8 cellular contexts compared by ENCODE assay signal in the genomic region with DNA sequence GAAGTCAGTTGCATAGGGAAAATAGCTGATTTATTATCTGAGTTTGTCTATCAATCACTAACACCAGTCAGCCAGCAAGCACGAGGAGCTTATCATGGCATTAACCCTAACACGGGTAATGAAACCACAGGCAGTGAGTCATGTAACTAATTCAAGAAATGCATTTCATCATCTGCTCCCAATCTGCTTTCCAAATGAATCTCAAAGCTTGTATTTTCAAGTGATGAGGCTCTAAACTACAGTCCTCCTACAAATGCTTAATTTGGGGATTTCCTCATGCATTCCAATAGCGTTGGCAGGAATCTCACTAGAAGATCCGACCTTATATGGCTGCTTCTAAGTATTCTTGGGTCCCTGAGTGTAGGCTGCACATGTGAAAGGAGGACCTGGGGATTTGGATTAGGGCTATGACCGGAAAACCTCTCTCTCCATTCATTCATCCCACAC.
A peak's percentile ranks its signal among the peaks of the same experiment; 100 is the strongest.
DNase-seq lines count a peak whose midpoint lies in the region; ATAC-seq and TF ChIP-seq lines count a peak whose summit lies in the region.

No MANE protein-coding gene starts in this region.

- H3K9me3 Mint-ChIP-seq in GM23338 = no peaks in the 10 kb centered on the region

- H3K4me3 Mint-ChIP-seq in GM23338 = no peak overlapping the region

- H3F3A ChIP-seq in GM23338 (replicated peaks; ENCODE audit: low read depth) = no peaks in the 10 kb centered on the region

- peak; percentile 73 for ATAC-seq in GM23338
- ATAC-seq in left cardiac atrium = peak; percentile 73 to 94

- no peak overlapping the region; the same call in 1 of the 2 replicates for H3K27ac Mint-ChIP-seq in GM23338

- no peaks in the 10 kb centered on the region for H3K4me1 ChIP-seq in GM23338 (ENCODE audit: insufficient read depth)
- peaks cover 42% of the 10 kb centered on the region for H3K4me1 ChIP-seq in SJCRH30

- H3K9me3 ChIP-seq in SJCRH30 (replicated peaks) = no peaks in the 10 kb centered on the region

- intact Hi-C loops in left cardiac atrium (cut with DNase I) = no loop called here

- H2AFZ ChIP-seq in GM23338 = no peak overlapping the region

- H4K20me1 ChIP-seq in GM23338 (replicated peaks; ENCODE audit: insufficient read depth) = no peaks in the 10 kb centered on the region

- DNase-seq in AG09319 (ENCODE audit: extremely low read depth, low read depth) = peak; percentile 85
- DNase-seq in GM23338 (ENCODE audit: low spot score) = peak; percentile 38
- DNase-seq in SJCRH30 = peak; percentile 24 to 57
- no peak for DNase-seq in left cardiac atrium
- DNase-seq in NK-92 treated with Interleukin-12 subunit alpha and Interleukin-12 subunit beta, amount 100 ng/mL, for 24 hours (lab: John Stamatoyannopoulos, UW) = no peak
- DNase-seq in NCI-H526 (lab: John Stamatoyannopoulos, UW) = no peak
- no peak for DNase-seq in GOT3 (lab: John Stamatoyannopoulos, UW)
- no peak for DNase-seq in iPS-NIHi7 (ENCODE audit: extremely low spot score)

- no peaks in the 10 kb centered on the region for H3K36me3 ChIP-seq in GM23338 (ENCODE audit: insufficient read depth)
- H3K36me3 ChIP-seq in SJCRH30 = no peaks in the 10 kb centered on the region

- H3K27me3 ChIP-seq in GM23338 (ENCODE audit: insufficient read depth) = no peaks in the 10 kb centered on the region
- H3K27me3 ChIP-seq in SJCRH30 = no peaks in the 10 kb centered on the region

- no peaks in the 10 kb centered on the region for H3K27me3 Mint-ChIP-seq in GM23338 (ENCODE audit: insufficient read depth, low read depth, poor library complexity)

- peaks cover 3% of the 10 kb centered on the region; the same call in 1 of the 2 replicates for H3K9me2 ChIP-seq in GM23338 (ENCODE audit: insufficient read depth)

- no peaks in the 10 kb centered on the region for H3K79me2 ChIP-seq in GM23338 (replicated peaks; ENCODE audit: insufficient read depth)

- TF ChIP-seq CTCF in AG09319 (IDR thresholded peaks at IDR 0.05; ENCODE audit: low read depth, low read length) (no peak), GM23338 (conservative IDR thresholded peaks at IDR 0.05; ENCODE audit: low read depth in 2 of 2) (no peak)

- H3K4me3 ChIP-seq in GM23338 = no peak overlapping the region
- no peak overlapping the region for H3K4me3 ChIP-seq in SJCRH30

- H3K27ac ChIP-seq in GM23338 (ENCODE audit: low read depth) (no peak overlapping the region), SJCRH30 (peak overlapping the region; percentile 63)

- no peaks in the 10 kb centered on the region for H3K36me3 Mint-ChIP-seq in GM23338 (ENCODE audit: low read depth)

- H3K4me2 ChIP-seq in GM23338 = no peak overlapping the region

- H3K4me1 Mint-ChIP-seq in GM23338 = peaks cover 6% of the 10 kb centered on the region; the same call in 2 of the 3 replicates

TF ChIP-seq in GM23338, 12 proteins besides CTCF, POLR2A, EP300 and RAD21:
- no peak for TF ChIP-seq ZNF331 (CRISPR knock-in tag; IDR thresholded peaks at IDR 0.05; ENCODE audit: low read depth)
- no peak for TF ChIP-seq POLR2AphosphoS5 (IDR thresholded peaks at IDR 0.05; ENCODE audit: low read depth)
- TF ChIP-seq EZH2phosphoT487 (IDR thresholded peaks at IDR 0.05; ENCODE audit: unreplicated experiment) = no peak
- TF ChIP-seq, protein P1, sequence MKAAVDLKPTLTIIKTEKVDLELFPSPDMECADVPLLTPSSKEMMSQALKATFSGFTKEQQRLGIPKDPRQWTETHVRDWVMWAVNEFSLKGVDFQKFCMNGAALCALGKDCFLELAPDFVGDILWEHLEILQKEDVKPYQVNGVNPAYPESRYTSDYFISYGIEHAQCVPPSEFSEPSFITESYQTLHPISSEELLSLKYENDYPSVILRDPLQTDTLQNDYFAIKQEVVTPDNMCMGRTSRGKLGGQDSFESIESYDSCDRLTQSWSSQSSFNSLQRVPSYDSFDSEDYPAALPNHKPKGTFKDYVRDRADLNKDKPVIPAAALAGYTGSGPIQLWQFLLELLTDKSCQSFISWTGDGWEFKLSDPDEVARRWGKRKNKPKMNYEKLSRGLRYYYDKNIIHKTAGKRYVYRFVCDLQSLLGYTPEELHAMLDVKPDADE (IDR thresholded peaks at IDR 0.05) = no peak
- no peak for TF ChIP-seq STAT1 (IDR thresholded peaks at IDR 0.05; ENCODE audit: unreplicated experiment)
- no peak for TF ChIP-seq ZNF114 (CRISPR knock-in tag; IDR thresholded peaks at IDR 0.05)
- no peak for TF ChIP-seq EZH2 (IDR thresholded peaks at IDR 0.05; ENCODE audit: low read depth, unreplicated experiment)
- TF ChIP-seq JUNB (IDR thresholded peaks at IDR 0.05; ENCODE audit: unreplicated experiment) = no peak
- no peak for TF ChIP-seq CREB1 (CRISPR knock-in tag; IDR thresholded peaks at IDR 0.05; ENCODE audit: low read depth)

Comparison
In these comparisons a context has a peak if more than half of its experiments do, and no peak if none do; other contexts are left out.
1. DNase-seq: peak in AG09319 (single experiment), GM23338 (single experiment) and SJCRH30 (2 of 2); none in left cardiac atrium (single experiment), NK-92 treated with Interleukin-12 subunit alpha and Interleukin-12 subunit beta, amount 100 ng/mL, for 24 hours (single experiment), NCI-H526 (0 of 2), GOT3 (single experiment) and iPS-NIHi7 (single experiment).